In genomic region chr9:127876764-127877562, GRCh38 we compare ENCODE assay signal across 1 cellular context.
TF ChIP-seq lines count a peak whose summit lies in the region.

No MANE protein-coding gene starts in this region.

TF ChIP-seq in endothelial cell of umbilical vein, 7 proteins besides CTCF, POLR2A, EP300 and RAD21 (continued from another document):
- TF ChIP-seq, protein P1, sequence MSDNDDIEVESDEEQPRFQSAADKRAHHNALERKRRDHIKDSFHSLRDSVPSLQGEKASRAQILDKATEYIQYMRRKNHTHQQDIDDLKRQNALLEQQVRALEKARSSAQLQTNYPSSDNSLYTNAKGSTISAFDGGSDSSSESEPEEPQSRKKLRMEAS (IDR thresholded peaks at IDR 0.05; ENCODE audit: insufficient read depth, insufficient read length): no peak
- no peak for TF ChIP-seq FOS (IDR thresholded peaks at IDR 0.05; ENCODE audit: borderline replicate concordance, insufficient read depth, low read length)
